Comparison of ENCODE assay signal across 8 cellular contexts in the genomic region with DNA sequence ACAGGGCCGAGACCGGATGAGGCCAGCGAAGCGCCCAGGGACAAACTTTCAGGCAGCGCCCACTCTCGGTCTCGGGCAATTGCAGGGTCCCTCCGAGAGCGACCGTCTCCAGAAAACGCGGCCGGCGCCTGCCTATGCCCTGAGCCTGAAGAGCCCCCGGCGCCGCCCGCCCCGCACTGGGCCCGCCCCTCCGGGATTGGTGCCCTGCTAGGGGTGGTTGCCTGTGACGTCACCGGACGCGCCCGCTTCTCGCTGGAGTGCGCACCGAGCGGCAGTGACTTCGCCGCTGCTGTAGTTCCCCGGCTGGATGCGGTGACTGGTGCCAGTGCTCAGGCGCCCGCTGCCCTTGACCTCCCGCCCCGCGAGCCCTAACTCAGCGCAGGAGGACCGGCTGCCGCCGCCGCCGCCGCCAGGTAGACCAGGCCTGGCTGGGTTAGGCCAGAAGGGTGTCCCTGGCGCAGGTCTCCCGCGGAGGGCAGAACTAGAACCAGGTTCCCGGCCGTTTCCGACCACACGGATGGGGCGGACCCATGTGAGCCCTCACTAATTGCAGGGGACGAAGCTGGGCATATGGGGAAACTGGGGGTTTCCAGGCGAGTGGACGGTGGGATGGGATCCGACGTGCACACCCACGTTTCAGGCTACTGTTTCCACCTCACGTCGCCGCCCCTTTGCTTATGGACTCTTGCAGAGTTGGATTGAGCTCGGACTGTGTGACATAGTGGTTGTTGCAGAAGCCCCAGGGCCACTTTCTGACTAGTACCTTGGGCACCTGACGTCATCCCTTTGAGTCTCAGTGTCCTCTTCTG. TPM values are rescaled to one million over a fixed set of nuclear protein-coding genes. Genes with fewer than 3 reads are reported as not detected.
DNase-seq lines count a peak whose midpoint lies in the region; ATAC-seq and TF ChIP-seq lines count a peak whose summit lies in the region.
"Not testable (repeated sequence)": the region's sequence is repeated elsewhere in the genome, so short reads cannot be mapped to it uniquely, and the experiment has no call there.

No MANE protein-coding gene starts in this region.

- not testable (repeated sequence) for H3K9me3 Mint-ChIP-seq in dendritic cell treated with granulocyte-macrophage colony-stimulating factor and Interleukin-4, amounts not matched to agents 40 ng/mL and 50 ng/mL, for 4 days

- not testable (repeated sequence) for H3K36me3 Mint-ChIP-seq in dendritic cell treated with granulocyte-macrophage colony-stimulating factor and Interleukin-4, amounts not matched to agents 40 ng/mL and 50 ng/mL, for 4 days (ENCODE audit: low read depth)

- H3K36me3 ChIP-seq in upper lobe of left lung: not testable (repeated sequence)

- H3K4me3 ChIP-seq in LNCaP clone FGC (ENCODE audit: low read depth, low read length): peak overlapping the region; percentile 50
- peak overlapping the region; percentile 45 for H3K4me3 ChIP-seq in skeletal muscle cell (ENCODE audit: low read depth, low read length)
- peak overlapping the region; percentile 37 to 61 (median 48) for H3K4me3 ChIP-seq in upper lobe of left lung

- intact Hi-C loops in dendritic cell treated with granulocyte-macrophage colony-stimulating factor and Interleukin-4, amounts not matched to agents 40 ng/mL and 50 ng/mL, for 4 days (cut with micrococcal nuclease): not testable (repeated sequence)

- H3K27ac Mint-ChIP-seq in dendritic cell treated with granulocyte-macrophage colony-stimulating factor and Interleukin-4, amounts not matched to agents 40 ng/mL and 50 ng/mL, for 4 days: peak overlapping the region; percentile 71

- H3K27me3 ChIP-seq in upper lobe of left lung: not testable (repeated sequence)

- ATAC-seq in GM18499 (IDR thresholded peaks at IDR 0.05; ENCODE audit: insufficient read depth, unreplicated experiment) (peak; percentile 88), HG02588 (IDR thresholded peaks at IDR 0.05; ENCODE audit: unreplicated experiment) (peak; percentile 97), upper lobe of left lung (ENCODE audit: low FRiP score in 2 of 2) (peak; percentile 98 to 99)

- peak overlapping the region; percentile 74 for H3K4me3 Mint-ChIP-seq in dendritic cell treated with granulocyte-macrophage colony-stimulating factor and Interleukin-4, amounts not matched to agents 40 ng/mL and 50 ng/mL, for 4 days

- H3K4me1 Mint-ChIP-seq in dendritic cell treated with granulocyte-macrophage colony-stimulating factor and Interleukin-4, amounts not matched to agents 40 ng/mL and 50 ng/mL, for 4 days (ENCODE audit: low read depth): not testable (repeated sequence)

- peaks cover 21% of the 10 kb centered on the region for H3K27me3 Mint-ChIP-seq in dendritic cell treated with granulocyte-macrophage colony-stimulating factor and Interleukin-4, amounts not matched to agents 40 ng/mL and 50 ng/mL, for 4 days

- peak overlapping the region; percentile 48 to 80 (median 71) for H3K27ac ChIP-seq in upper lobe of left lung

- DNase-seq in LNCaP clone FGC (ENCODE audit: low read depth) (peak; percentile 19), islet precursor cell (peak; percentile 95), upper lobe of left lung (peak; percentile 99)
- DNase-seq in activated CD8-positive, alpha-beta memory T cell treated with anti-CD3 and anti-CD28 coated beads for 4 hours (ENCODE audit: low read depth in 2 of 2): peak; percentile 92 to 93
- DNase-seq in skeletal muscle cell (ENCODE audit: low read depth): not testable (repeated sequence)

- not testable (repeated sequence) for TF ChIP-seq CTCF in LNCaP clone FGC (IDR thresholded peaks at IDR 0.05; ENCODE audit: control insufficient read depth, extremely low read depth, insufficient read depth); upper lobe of left lung (IDR thresholded peaks at IDR 0.05)

- not testable (repeated sequence) for H3K4me1 ChIP-seq in upper lobe of left lung

- not testable (repeated sequence) for H3K9me3 ChIP-seq in upper lobe of left lung

- peak in 1 of 4 donors; percentile 63 for TF ChIP-seq POLR2A in upper lobe of left lung (IDR thresholded peaks at IDR 0.05)

- 8% methylated on average over 2 of the region's 65 CpGs; no CpG with 5 or more reads in 1 of the 2 donors for WGBS in upper lobe of left lung, 2 donors

- not testable (repeated sequence) for TF ChIP-seq EP300 in upper lobe of left lung (IDR thresholded peaks at IDR 0.05)

RNA-seq across cellular contexts. Expression of gene ANKRD36C, which starts 18.9 kb away (rescaled TPM):
- total RNA-seq in upper lobe of left lung: 10 to 100 TPM; 13.1 to 62.9 (median 30.7) TPM

RNA-seq across cellular contexts. Expression of gene GPAT2, which starts 24.2 kb away (rescaled TPM):
- 1 to 10 TPM in 4 of 6 donors, under 1 TPM in 1, not detected in 1; 0.10 to 8.9 (median 3.5) TPM for total RNA-seq in upper lobe of left lung
